In genomic region chr2:119838179-119838578, GRCh38 we compare ENCODE assay signal across 1 cellular context.
TF ChIP-seq lines count a peak whose summit lies in the region.

No MANE protein-coding gene starts in this region.

TF ChIP-seq in HEK293, 187 proteins besides CTCF, POLR2A, EP300 and RAD21 (continued from another document):
- no peak for TF ChIP-seq PRDM10 (tag by site-specific recombination; IDR thresholded peaks at IDR 0.05)
